In the genomic region with DNA sequence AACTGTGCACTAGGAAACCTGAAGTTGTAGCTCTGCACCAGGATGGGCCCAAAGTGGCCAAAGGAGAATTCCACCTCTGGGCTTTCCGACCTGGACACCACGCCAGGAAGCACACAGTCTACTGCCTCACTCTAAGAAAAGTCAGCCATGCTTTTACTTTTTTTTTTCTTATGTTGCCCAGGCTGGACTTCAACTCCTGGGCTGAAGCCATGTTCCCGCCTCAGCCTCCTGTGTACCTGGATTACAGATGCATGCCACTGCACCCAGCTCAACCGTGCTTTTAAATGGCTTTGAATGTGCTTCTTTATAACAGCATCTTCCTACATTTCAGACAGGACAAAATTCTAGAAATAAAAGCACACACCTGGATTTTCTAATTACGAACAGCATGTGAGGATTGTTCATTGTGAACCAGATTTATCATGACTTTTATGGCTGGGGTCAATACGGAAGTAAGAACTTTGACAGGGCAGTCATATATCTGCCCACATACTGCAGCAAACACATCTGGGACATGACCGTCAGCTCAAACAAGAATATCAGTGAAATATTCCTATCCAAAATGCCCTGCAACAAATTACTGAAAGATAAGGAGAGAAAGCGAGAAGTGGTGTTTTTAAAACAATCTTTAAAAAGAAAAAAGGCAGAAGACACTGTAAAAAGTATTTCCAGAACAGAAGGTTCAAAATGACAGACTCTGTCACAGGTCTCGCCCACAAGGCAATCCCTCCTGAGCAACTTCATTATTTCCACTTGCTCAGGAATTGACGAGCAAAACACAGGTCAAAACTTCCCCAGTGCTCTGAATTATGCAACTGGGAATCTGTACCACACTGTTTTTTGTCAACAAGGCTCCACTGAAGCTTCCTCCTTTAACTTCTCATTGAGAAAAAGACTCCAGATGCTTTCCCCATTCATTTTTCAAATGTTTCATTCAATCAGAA, we compare ENCODE assay signal across 11 cellular contexts. TPM values are rescaled to one million over a fixed set of nuclear protein-coding genes. Genes with fewer than 3 reads are reported as not detected.
DNase-seq lines count a peak whose midpoint lies in the region; ATAC-seq and TF ChIP-seq lines count a peak whose summit lies in the region.
"Had no signal": no experiment of that assay in that cellular context is flagged by ENCODE, and none has a peak within 500 bp of the region (broad histone marks: within the 10 kb centered on the region; RNA-seq: fewer than 3 reads in every experiment).

No MANE protein-coding gene starts in this region.

- no peaks in the 10 kb centered on the region for H3K27me3 Mint-ChIP-seq in activated naive CD4-positive, alpha-beta T cell treated with anti-CD3 and anti-CD28 coated beads, Interleukin-2, amount 50 U/mL, for 24 hours
- no peaks in the 10 kb centered on the region for H3K27me3 Mint-ChIP-seq in central memory CD8-positive, alpha-beta T cell
- H3K27me3 Mint-ChIP-seq in mesothelial cell of epicardium (ENCODE audit: low read depth) (no peaks in the 10 kb centered on the region), type B pancreatic cell (no peaks in the 10 kb centered on the region)

- no peak for TF ChIP-seq POLR2A in erythroblast (IDR thresholded peaks at IDR 0.05; ENCODE audit: low read length)

- no peak for TF ChIP-seq CTCF in mesothelial cell of epicardium (IDR thresholded peaks at IDR 0.05; ENCODE audit: unreplicated experiment)
- TF ChIP-seq CTCF in type B pancreatic cell (conservative IDR thresholded peaks at IDR 0.05) = no peak

- no peak for DNase-seq in activated naive CD4-positive, alpha-beta T cell treated with anti-CD3 and anti-CD28 coated beads, Interleukin-2, amount 50 U/mL, for 72 hours (ENCODE audit: low spot score in 2 of 2)
- no peak for DNase-seq in central memory CD8-positive, alpha-beta T cell (ENCODE audit: low spot score in 2 of 2)
- DNase-seq in mesothelial cell of epicardium (ENCODE audit: low spot score in 2 of 2, unreplicated experiment in 2 of 2) (no peak), type B pancreatic cell (ENCODE audit: extremely low spot score, unreplicated experiment) (no peak), erythroblast (lab: John Stamatoyannopoulos, UW) (no peak)
- DNase-seq: ACHN, NCI-H1436, SHP77 had no signal

- peaks cover 66% of the 10 kb centered on the region for H3K4me1 Mint-ChIP-seq in activated naive CD4-positive, alpha-beta T cell treated with anti-CD3 and anti-CD28 coated beads, Interleukin-2, amount 50 U/mL, for 24 hours
- peaks cover 41% of the 10 kb centered on the region for H3K4me1 Mint-ChIP-seq in central memory CD8-positive, alpha-beta T cell
- H3K4me1 Mint-ChIP-seq in mesothelial cell of epicardium (peaks cover 30% of the 10 kb centered on the region), type B pancreatic cell (ENCODE audit: unreplicated experiment) (peaks cover 50% of the 10 kb centered on the region)

- H3K9me3 Mint-ChIP-seq in activated naive CD4-positive, alpha-beta T cell treated with anti-CD3 and anti-CD28 coated beads, Interleukin-2, amount 50 U/mL, for 24 hours = no peaks in the 10 kb centered on the region
- H3K9me3 Mint-ChIP-seq in activated naive CD4-positive, alpha-beta T cell treated with anti-CD3 and anti-CD28 coated beads, Interleukin-2, amount 50 U/mL, for 72 hours = no peaks in the 10 kb centered on the region
- no peaks in the 10 kb centered on the region for H3K9me3 Mint-ChIP-seq in central memory CD8-positive, alpha-beta T cell
- H3K9me3 Mint-ChIP-seq in mesothelial cell of epicardium = peaks cover 3% of the 10 kb centered on the region
- no peaks in the 10 kb centered on the region for H3K9me3 Mint-ChIP-seq in type B pancreatic cell

- no peak for ATAC-seq in activated naive CD4-positive, alpha-beta T cell treated with anti-CD3 and anti-CD28 coated beads, Interleukin-2, amount 50 U/mL, for 72 hours
- no peak for ATAC-seq in central memory CD8-positive, alpha-beta T cell (replicated peaks; ENCODE audit: extremely low read depth, poor library complexity, severe bottlenecking)
- ATAC-seq in HG02759 (IDR thresholded peaks at IDR 0.05; ENCODE audit: unreplicated experiment) = no peak
- no peak for ATAC-seq in HG03342 (IDR thresholded peaks at IDR 0.05; ENCODE audit: unreplicated experiment)

- H3K36me3 Mint-ChIP-seq in activated naive CD4-positive, alpha-beta T cell treated with anti-CD3 and anti-CD28 coated beads, Interleukin-2, amount 50 U/mL, for 24 hours = peaks cover 5% of the 10 kb centered on the region
- peaks cover 0 to 31% of the 10 kb centered on the region in 2 donors for H3K36me3 Mint-ChIP-seq in activated naive CD4-positive, alpha-beta T cell treated with anti-CD3 and anti-CD28 coated beads, Interleukin-2, amount 50 U/mL, for 72 hours
- peaks cover 2% of the 10 kb centered on the region for H3K36me3 Mint-ChIP-seq in central memory CD8-positive, alpha-beta T cell (ENCODE audit: insufficient read depth)
- peaks cover 23% of the 10 kb centered on the region for H3K36me3 Mint-ChIP-seq in mesothelial cell of epicardium
- H3K36me3 Mint-ChIP-seq in type B pancreatic cell = peaks cover 22% of the 10 kb centered on the region

- H3K27ac Mint-ChIP-seq in activated naive CD4-positive, alpha-beta T cell treated with anti-CD3 and anti-CD28 coated beads, Interleukin-2, amount 50 U/mL, for 24 hours = peak overlapping the region; percentile 5
- peak overlapping the region in 1 of 2 donors; percentile 24 for H3K27ac Mint-ChIP-seq in activated naive CD4-positive, alpha-beta T cell treated with anti-CD3 and anti-CD28 coated beads, Interleukin-2, amount 50 U/mL, for 72 hours
- peak overlapping the region; percentile 6 for H3K27ac Mint-ChIP-seq in central memory CD8-positive, alpha-beta T cell (ENCODE audit: low read depth)
- peak overlapping the region; percentile 56 for H3K27ac Mint-ChIP-seq in mesothelial cell of epicardium
- peak overlapping the region; percentile 81 for H3K27ac Mint-ChIP-seq in type B pancreatic cell

- H3K4me3 Mint-ChIP-seq in activated naive CD4-positive, alpha-beta T cell treated with anti-CD3 and anti-CD28 coated beads, Interleukin-2, amount 50 U/mL, for 24 hours = no peak overlapping the region
- no peak overlapping the region for H3K4me3 Mint-ChIP-seq in central memory CD8-positive, alpha-beta T cell
- H3K4me3 Mint-ChIP-seq in mesothelial cell of epicardium = no peak overlapping the region
- no peak overlapping the region for H3K4me3 Mint-ChIP-seq in type B pancreatic cell

RNA-seq across cellular contexts. Expression of a gene that starts 42.1 kb away (rescaled TPM):
- total RNA-seq in activated naive CD4-positive, alpha-beta T cell treated with anti-CD3 and anti-CD28 coated beads, Interleukin-2, amount 50 U/mL, for 72 hours = 10 to 100 TPM; 25.6 to 28.2 TPM
- total RNA-seq in mesothelial cell of epicardium (54.5 to 58.7 TPM (median 56.6 TPM) in 3 replicates), type B pancreatic cell (ENCODE audit: low replicate concordance) (53.4 and 89.1 TPM in 2 replicates)
